Comparison of ENCODE assay signal across 17 cellular contexts in genomic region chr4:111628437-111628836, GRCh38.
"Had no signal": no experiment of that assay in that cellular context is flagged by ENCODE, and none has a peak within 500 bp of the region (broad histone marks: within the 10 kb centered on the region; RNA-seq: fewer than 3 reads in every experiment).

No MANE protein-coding gene starts in this region.

- H3K9me3 ChIP-seq: colonic mucosa, left lung, right atrium auricular region, vagina had no signal

- ATAC-seq: activated CD8-positive, alpha-beta memory T cell treated with anti-CD3 and anti-CD28 coated beads, Interleukin-2, amount 10 ng/mL, durations not matched to agents 7 days and 5 days; left lung had no signal

- H3K4me1 ChIP-seq: colonic mucosa, left lung, right atrium auricular region, vagina had no signal

- DNase-seq: activated CD4-positive, alpha-beta memory T cell treated with anti-CD3 and anti-CD28 coated beads, Interleukin-2, amount 10 ng/mL, durations not matched to agents 7 days and 5 days; activated CD4-positive, alpha-beta T cell treated with anti-CD3 and anti-CD28 coated beads for 48 hours; activated CD8-positive, alpha-beta memory T cell treated with anti-CD3 and anti-CD28 coated beads, Interleukin-2, amount 10 ng/mL, durations not matched to agents 7 days and 5 days; activated naive CD4-positive, alpha-beta T cell; activated naive CD8-positive, alpha-beta T cell treated with anti-CD3 and anti-CD28 coated beads for 36 hours; amniotic stem cell; brain microvascular endothelial cell; central memory CD4-positive, alpha-beta T cell; colonic mucosa; foreskin melanocyte; left lung; midbrain; stimulated activated CD4-positive, alpha-beta T cell treated with anti-CD3 and anti-CD28 coated beads, Interleukin-15, amount 100 ng/mL, for 24 hours; stimulated activated CD4-positive, alpha-beta T cell treated with anti-CD3 and anti-CD28 coated beads, Interleukin-2, amount 100 ng/mL, for 48 hours; trophoblast cell had no signal

- H3K27me3 ChIP-seq: brain microvascular endothelial cell, colonic mucosa, right atrium auricular region, vagina had no signal

- H3K36me3 ChIP-seq: brain microvascular endothelial cell, colonic mucosa, left lung, right atrium auricular region, vagina had no signal

- H3K27ac ChIP-seq: brain microvascular endothelial cell, colonic mucosa, left lung, right atrium auricular region, vagina had no signal

- H3K4me3 ChIP-seq: colonic mucosa, left lung, right atrium auricular region, vagina had no signal
